7 cellular contexts compared by ENCODE assay signal in genomic region chr3:56336023-56336422, GRCh38.
"Had no signal": no experiment of that assay in that cellular context is flagged by ENCODE, and none has a peak within 500 bp of the region (broad histone marks: within the 10 kb centered on the region; RNA-seq: fewer than 3 reads in every experiment).

No MANE protein-coding gene starts in this region.

- H3K9ac ChIP-seq: KMS-11 had no signal

- H3K4me2 ChIP-seq: KMS-11 had no signal

- FAIRE-seq: HepG2, HTR-8/SVneo had no signal

- ATAC-seq: HepG2 had no signal

- H3K27ac ChIP-seq: HL-60, KMS-11 had no signal

- DNase-seq: IMR-90, KBM-7, KG1 had no signal
